ENCODE assay signal across 15 cellular contexts in genomic region chr20:16491277-16491912, GRCh38.
DNase-seq lines count a peak whose midpoint lies in the region; ATAC-seq and TF ChIP-seq lines count a peak whose summit lies in the region.
"Had no signal": no experiment of that assay in that cellular context is flagged by ENCODE, and none has a peak within 500 bp of the region (broad histone marks: within the 10 kb centered on the region; RNA-seq: fewer than 3 reads in every experiment).

No MANE protein-coding gene starts in this region.

- peak; percentile 78 for ATAC-seq in GM21717 (IDR thresholded peaks at IDR 0.05; ENCODE audit: unreplicated experiment)
- ATAC-seq in naive B cell (ENCODE audit: low read depth in 2 of 2), result peak; percentile 63 to 73

- no peak for TF ChIP-seq POLR2A in esophagus muscularis mucosa (IDR thresholded peaks at IDR 0.05; ENCODE audit: low read depth)

- 54% methylated on average over 7 of the region's 7 CpGs for WGBS in esophagus muscularis mucosa

- TF ChIP-seq CTCF in GM12865 (IDR thresholded peaks at IDR 0.05; ENCODE audit: insufficient read depth, low read depth, low read length, missing control alignments) (no peak), esophagus muscularis mucosa (IDR thresholded peaks at IDR 0.05) (no peak)

- H3K27ac ChIP-seq in esophagus muscularis mucosa (replicated peaks in 1 of 4), result no peak overlapping the region
- H3K27ac ChIP-seq: colonic mucosa, VCaP had no signal

- no peaks in the 10 kb centered on the region for H3K9me3 Mint-ChIP-seq in naive B cell
- H3K9me3 Mint-ChIP-seq: neural crest cell had no signal

- H3K27me3 Mint-ChIP-seq in naive B cell, result no peaks in the 10 kb centered on the region

- H3K4me1 Mint-ChIP-seq in naive B cell, result peaks cover 16 to 23% (median 19%) of the 10 kb centered on the region in 3 donors

- no peak overlapping the region for H3K4me3 ChIP-seq in GM12865 (ENCODE audit: low read depth, low read length)
- no peak overlapping the region for H3K4me3 ChIP-seq in esophagus muscularis mucosa
- no peak overlapping the region for H3K4me3 ChIP-seq in H7 (ENCODE audit: insufficient read depth, low read depth, low read length)
- H3K4me3 ChIP-seq: colonic mucosa, tibial nerve had no signal

- TF ChIP-seq EP300 in esophagus muscularis mucosa (IDR thresholded peaks at IDR 0.05), result no peak

- H3K36me3 Mint-ChIP-seq in naive B cell, result peaks cover 0 to 7% of the 10 kb centered on the region in 2 donors

- H3K9me3 ChIP-seq in esophagus muscularis mucosa, result no peaks in the 10 kb centered on the region
- H3K9me3 ChIP-seq: colonic mucosa, tibial nerve had no signal

- H3K36me3 ChIP-seq in esophagus muscularis mucosa (peaks cover 0 to 52% (median 27%) of the 10 kb centered on the region in 4 donors), H7 (replicated peaks; ENCODE audit: control insufficient read depth, insufficient read depth, low read length) (no peaks in the 10 kb centered on the region)
- H3K36me3 ChIP-seq: colonic mucosa had no signal

- intact Hi-C loops in esophagus muscularis mucosa (cut with DNase I), result no loop called here

- peak overlapping the region in 6 of 8 donors; percentile 7 to 80 (median 39) for H3K4me3 Mint-ChIP-seq in naive B cell
- H3K4me3 Mint-ChIP-seq: neural crest cell had no signal

- H3K27me3 ChIP-seq in esophagus muscularis mucosa (no peaks in the 10 kb centered on the region), H7 (ENCODE audit: control insufficient read depth, insufficient read depth, low read length) (no peaks in the 10 kb centered on the region)
- H3K27me3 ChIP-seq: colonic mucosa, tibial nerve had no signal

- peak; percentile 24 for DNase-seq in GM12865 (ENCODE audit: low read depth)
- DNase-seq in NOMO-1 treated with DMSO at 0.1 percent for 48 hours (lab: John Stamatoyannopoulos, UW; ENCODE audit: unreplicated experiment), result peak; percentile 36
- DNase-seq in naive B cell, result no peak
- DNase-seq in esophagus muscularis mucosa (ENCODE audit: extremely low spot score), result no peak
- DNase-seq in H7, result no peak
- no peak for DNase-seq in effector CD8-positive, alpha-beta T cell (lab: John Stamatoyannopoulos, UW)
- no peak for DNase-seq in COLO829 (ENCODE audit: low spot score)
- DNase-seq: activated gamma-delta T cell; colonic mucosa; NK-92 treated with Interleukin-12 subunit alpha and Interleukin-12 subunit beta, amount 100 ng/mL, for 24 hours; stimulated activated CD4-positive, alpha-beta T cell treated with anti-CD3 and anti-CD28 coated beads, Interleukin-4, amount 100 ng/mL, for 1 hour had no signal

- peaks cover 0 to 10% (median 8%) of the 10 kb centered on the region in 4 donors for H3K4me1 ChIP-seq in esophagus muscularis mucosa
- H3K4me1 ChIP-seq: colonic mucosa, tibial nerve had no signal

- H3K27ac Mint-ChIP-seq in naive B cell, result peak overlapping the region in 5 of 6 donors; percentile 25 to 89 (median 63)

Comparison
In these comparisons a context has a peak if more than half of its experiments do, and no peak if none do; other contexts are left out.
1. DNase-seq: peak in GM12865 (single experiment) and NOMO-1 treated with DMSO at 0.1 percent for 48 hours (single experiment); none in naive B cell (single experiment), esophagus muscularis mucosa (single experiment), H7 (single experiment), effector CD8-positive, alpha-beta T cell (single experiment) and COLO829 (single experiment).